In the genomic region with DNA sequence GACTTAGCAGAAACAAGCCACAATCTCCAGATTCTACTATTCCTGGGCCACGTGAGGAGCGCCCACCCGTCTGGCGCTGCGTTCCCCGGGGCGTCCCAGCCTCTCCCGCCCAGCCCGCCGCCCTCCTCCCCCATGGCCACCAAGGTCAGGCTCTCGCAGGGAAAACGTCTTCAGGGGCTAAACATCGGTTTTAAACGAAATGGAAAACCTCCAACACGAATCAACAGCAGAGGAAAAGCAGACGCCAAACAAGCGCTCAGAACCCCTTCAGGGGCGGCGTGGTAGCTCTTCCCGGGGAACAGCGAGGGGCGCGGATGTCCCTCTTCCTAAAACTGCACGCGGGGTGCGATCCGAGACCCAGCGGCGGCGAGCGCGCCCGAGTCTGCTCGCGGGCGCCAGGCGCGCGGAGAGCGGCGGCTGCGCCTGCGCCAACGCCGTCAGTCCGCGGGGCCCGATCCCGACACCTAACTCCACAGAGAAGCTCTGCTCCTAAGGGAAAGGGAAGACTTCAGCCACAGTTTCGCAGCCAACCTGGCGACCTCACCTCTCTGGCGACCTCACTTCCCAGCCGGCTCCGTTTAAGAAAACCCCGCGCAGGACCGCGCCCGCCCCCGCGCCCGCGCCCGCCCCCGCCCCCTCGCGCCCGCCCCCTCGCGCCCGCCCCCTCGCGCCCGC, we compare ENCODE assay signal across 8 cellular contexts. TPM values are rescaled to one million over a fixed set of nuclear protein-coding genes. Genes with fewer than 3 reads are reported as not detected.
DNase-seq lines count a peak whose midpoint lies in the region; ATAC-seq lines count a peak whose summit lies in the region.

No MANE protein-coding gene starts in this region.

- H3K4me1 ChIP-seq in skeletal muscle tissue (ENCODE audit: control insufficient read depth in 3 of 3, insufficient read depth in 3 of 3, low read length in 3 of 3), result peaks cover 16 to 27% (median 16%) of the 10 kb centered on the region in 3 donors

- H3K36me3 ChIP-seq in skeletal muscle tissue (ENCODE audit: control insufficient read depth in 3 of 3, insufficient read depth in 3 of 3, low read length in 3 of 3), result peaks cover 10 to 11% (median 10%) of the 10 kb centered on the region in 3 donors

- no peaks in the 10 kb centered on the region for H3K9me3 ChIP-seq in skeletal muscle tissue (ENCODE audit: control insufficient read depth in 3 of 3, low read length in 3 of 3)

- no peaks in the 10 kb centered on the region for H3K27me3 ChIP-seq in skeletal muscle tissue (ENCODE audit: control insufficient read depth in 3 of 3, insufficient read depth in 3 of 3, low read length in 3 of 3)

- peak overlapping the region; percentile 84 to 99 (median 93) for H3K4me3 ChIP-seq in skeletal muscle tissue (ENCODE audit: low read length in 3 of 3)

- DNase-seq in activated T-cell treated with anti-CD3 and anti-CD28 coated beads for 24 hours (ENCODE audit: low read depth) (peak; percentile 54), activated T-cell treated with anti-CD3 and anti-CD28 coated beads for 4 hours (no peak), NCI-H1694 (lab: John Stamatoyannopoulos, UW) (peak; percentile 68), T1000 (lab: John Stamatoyannopoulos, UW) (peak; percentile 59), T47D (ENCODE audit: low read depth in 1 of 2, low spot score in 1 of 2) (peak; percentile 77 to 89), iPS-NIHi7 (ENCODE audit: extremely low spot score) (peak; percentile 70)

- in situ Hi-C loops in T47D (cut with HindIII; ENCODE audit: low pct_unique_long_range_greater_than_20kb, low sequenced_read_pairs), result no loop called here

- peak overlapping the region; percentile 57 to 87 (median 86) for H3K9ac ChIP-seq in skeletal muscle tissue (ENCODE audit: low read depth in 1 of 3, low read length in 3 of 3)

- ATAC-seq in HG02852 (IDR thresholded peaks at IDR 0.05; ENCODE audit: unreplicated experiment), result peak; percentile 61

- peak overlapping the region; percentile 78 for H3K27ac ChIP-seq in skeletal muscle tissue (ENCODE audit: low read depth, low read length)

RNA-seq across cellular contexts. Expression of gene COG1, which starts 0.5 kb away (rescaled TPM):
- 18.3 TPM for total RNA-seq in skeletal muscle tissue

RNA-seq across cellular contexts. Expression of gene SSTR2, which starts 27.5 kb away (rescaled TPM):
- 1.6 TPM for total RNA-seq in skeletal muscle tissue
